In genomic region chr9:125946397-125946796, GRCh38 we compare ENCODE assay signal across 29 cellular contexts.
"Had no signal": no experiment of that assay in that cellular context is flagged by ENCODE, and none has a peak within 500 bp of the region (broad histone marks: within the 10 kb centered on the region; RNA-seq: fewer than 3 reads in every experiment).

No MANE protein-coding gene starts in this region.

- H3K36me3 ChIP-seq: suprapubic skin, thoracic aorta, thyroid gland, transverse colon, upper lobe of left lung, upper lobe of right lung, uterus had no signal

- H3K27me3 Mint-ChIP-seq: stimulated activated memory B cell treated with anti-CD40 and anti-IgM and Interleukin-4, amounts not matched to agents 10 μg/mL and 1 μg/mL and 100 μg/mL, for 72 hours; stimulated activated naive B cell treated with anti-CD40 and anti-IgM and Interleukin-4, amounts not matched to agents 10 μg/mL and 1 μg/mL and 100 μg/mL, for 72 hours; stimulated activated naive CD8-positive, alpha-beta T cell treated with anti-CD3 and anti-CD28 coated beads, Interleukin-15, amount 100 ng/mL, for 72 hours; stimulated activated naive CD8-positive, alpha-beta T cell treated with anti-CD3 and anti-CD28 coated beads, Interleukin-15, Interleukin-2, amounts not matched to agents 100 ng/mL and 50 ng/mL, for 24 hours; type B pancreatic cell had no signal

- H3K36me3 Mint-ChIP-seq: stimulated activated effector memory CD8-positive, alpha-beta T cell treated with anti-CD3 and anti-CD28 coated beads, Interleukin-12 subunit alpha, Interleukin-12 subunit beta, amount 100 ng/mL, for 72 hours had no signal

- ATAC-seq: stimulated activated effector memory CD8-positive, alpha-beta T cell treated with anti-CD3 and anti-CD28 coated beads, Interleukin-12 subunit alpha, Interleukin-12 subunit beta, amount 100 ng/mL, for 72 hours; stimulated activated memory B cell treated with anti-CD40 and anti-IgM and Interleukin-4, amounts not matched to agents 10 μg/mL and 1 μg/mL and 100 μg/mL, for 72 hours; stimulated activated naive B cell treated with anti-CD40 and anti-IgM and Interleukin-4, amounts not matched to agents 10 μg/mL and 1 μg/mL and 100 μg/mL, for 72 hours; stimulated activated naive CD8-positive, alpha-beta T cell treated with anti-CD3 and anti-CD28 coated beads, Interleukin-15, amount 100 ng/mL, for 72 hours; stimulated activated naive CD8-positive, alpha-beta T cell treated with anti-CD3 and anti-CD28 coated beads, Interleukin-15, Interleukin-2, amounts not matched to agents 100 U/mL and 50 U/mL, for 24 hours; upper lobe of right lung had no signal

- H3K27ac ChIP-seq: stomach, suprapubic skin, testis, thoracic aorta, thyroid gland, tibial artery, tibial nerve, transverse colon, upper lobe of left lung, upper lobe of right lung, uterus, vagina had no signal

- H3K4me3 ChIP-seq: stomach, suprapubic skin, testis, thoracic aorta, thyroid gland, tibial artery, tibial nerve, transverse colon, upper lobe of left lung, upper lobe of right lung, uterus, vagina had no signal

- H3K4me1 ChIP-seq: testis, thyroid gland, tibial artery, tibial nerve, upper lobe of left lung, upper lobe of right lung, uterus, vagina had no signal

- H3K27me3 ChIP-seq: stomach, suprapubic skin, testis, thyroid gland, tibial artery, tibial nerve, transverse colon, upper lobe of left lung, upper lobe of right lung, uterus, vagina had no signal

- H3K9me3 ChIP-seq: suprapubic skin, testis, thoracic aorta, thyroid gland, upper lobe of right lung, vagina had no signal

- H3K27ac Mint-ChIP-seq: stimulated activated effector memory CD8-positive, alpha-beta T cell treated with anti-CD3 and anti-CD28 coated beads, Interleukin-12 subunit alpha, Interleukin-12 subunit beta, amount 100 ng/mL, for 72 hours; stimulated activated memory B cell treated with anti-CD40 and anti-IgM and Interleukin-4, amounts not matched to agents 10 μg/mL and 1 μg/mL and 100 μg/mL, for 72 hours; stimulated activated naive B cell treated with anti-CD40 and anti-IgM and Interleukin-4, amounts not matched to agents 10 μg/mL and 1 μg/mL and 100 μg/mL, for 72 hours; stimulated activated naive CD8-positive, alpha-beta T cell treated with anti-CD3 and anti-CD28 coated beads, Interleukin-15, Interleukin-2, amounts not matched to agents 100 ng/mL and 50 ng/mL, for 24 hours; type B pancreatic cell had no signal

- DNase-seq: stimulated activated CD4-positive, alpha-beta T cell treated with anti-CD3 and anti-CD28 coated beads, Interleukin-2, amount 100 ng/mL, for 48 hours; stimulated activated CD4-positive, alpha-beta T cell treated with anti-CD3 and anti-CD28 coated beads, Interleukin-4, amount 100 ng/mL, for 1 hour; stimulated activated CD4-positive, alpha-beta T cell treated with anti-CD3 and anti-CD28 coated beads, Interleukin-4, amount 100 ng/mL, for 24 hours; stimulated activated CD4-positive, alpha-beta T cell treated with anti-CD3 and anti-CD28 coated beads, Interleukin-4, amount 100 ng/mL, for 4 hours; stimulated activated CD8-positive, alpha-beta memory T cell treated with anti-CD3 and anti-CD28 coated beads, Interleukin-4, amount 100 ng/mL, for 48 hours; stimulated activated naive B cell treated with anti-CD40 and anti-IgM and Interleukin-4, amounts not matched to agents 10 μg/mL and 1 μg/mL and 100 μg/mL, for 72 hours; stimulated activated naive CD4-positive, alpha-beta T cell; stimulated activated naive CD4-positive, alpha-beta T cell treated with Interleukin-2 at 50 U/mL for 16 hours; stimulated activated naive CD8-positive, alpha-beta T cell treated with anti-CD3 and anti-CD28 coated beads, Interleukin-15, amount 100 ng/mL, for 72 hours; stimulated activated naive CD8-positive, alpha-beta T cell treated with anti-CD3 and anti-CD28 coated beads, Interleukin-15, Interleukin-2, amounts not matched to agents 100 U/mL and 50 U/mL, for 24 hours; stomach; substantia nigra; testis; thyroid gland; tibial artery; transverse colon; trophoblast cell; upper lobe of left lung; upper lobe of right lung; uterus had no signal

- H3K4me1 Mint-ChIP-seq: stimulated activated effector memory CD8-positive, alpha-beta T cell treated with anti-CD3 and anti-CD28 coated beads, Interleukin-12 subunit alpha, Interleukin-12 subunit beta, amount 100 ng/mL, for 72 hours; stimulated activated memory B cell treated with anti-CD40 and anti-IgM and Interleukin-4, amounts not matched to agents 10 μg/mL and 1 μg/mL and 100 μg/mL, for 72 hours; stimulated activated naive CD8-positive, alpha-beta T cell treated with anti-CD3 and anti-CD28 coated beads, Interleukin-15, amount 100 ng/mL, for 72 hours had no signal

- H3K4me3 Mint-ChIP-seq: stimulated activated effector memory CD8-positive, alpha-beta T cell treated with anti-CD3 and anti-CD28 coated beads, Interleukin-12 subunit alpha, Interleukin-12 subunit beta, amount 100 ng/mL, for 72 hours; stimulated activated memory B cell treated with anti-CD40 and anti-IgM and Interleukin-4, amounts not matched to agents 10 μg/mL and 1 μg/mL and 100 μg/mL, for 72 hours; stimulated activated naive B cell treated with anti-CD40 and anti-IgM and Interleukin-4, amounts not matched to agents 10 μg/mL and 1 μg/mL and 100 μg/mL, for 72 hours; stimulated activated naive CD8-positive, alpha-beta T cell treated with anti-CD3 and anti-CD28 coated beads, Interleukin-15, amount 100 ng/mL, for 72 hours; stimulated activated naive CD8-positive, alpha-beta T cell treated with anti-CD3 and anti-CD28 coated beads, Interleukin-15, Interleukin-2, amounts not matched to agents 100 ng/mL and 50 ng/mL, for 24 hours; type B pancreatic cell had no signal

- FAIRE-seq: urothelium cell line had no signal
